In genomic region chr20:34825530-34826362, GRCh38 we compare ENCODE assay signal across 8 cellular contexts. TPM values are rescaled to one million over a fixed set of nuclear protein-coding genes. Genes with fewer than 3 reads are reported as not detected.
DNase-seq lines count a peak whose midpoint lies in the region; ATAC-seq and TF ChIP-seq lines count a peak whose summit lies in the region.

TSS of gene NCOA6 (minus strand) at chr20:34825651. CDS start at chr20:34782355, 43,296 bp downstream.

- H3K27me3 ChIP-seq in BJ (ENCODE audit: control insufficient read depth, insufficient read depth, low read length), result no peaks in the 10 kb centered on the region

- H3K4me3 ChIP-seq in BJ (ENCODE audit: low read depth, low read length), result peak within 1 kb of the TSS; percentile 83

- POLR2A ChIA-PET in BJ (lab: Charles Lee), result interaction anchor here (0.6 kb wide), 1 partner anchor 51 kb away, joined by 23 read pairs; the partner anchor contains the start of gene ACSS2

- no peak for DNase-seq in BJ (ENCODE audit: low read depth)
- DNase-seq in NCI-H82 treated with DMSO at 0.1 percent for 48 hours (lab: John Stamatoyannopoulos, UW; ENCODE audit: unreplicated experiment), result peak; percentile 61
- peak; percentile 66 to 85 for DNase-seq in activated CD8-positive, alpha-beta memory T cell treated with anti-CD3 and anti-CD28 coated beads for 1 hour (ENCODE audit: extremely low read depth in 1 of 2, low read depth in 1 of 2)
- peak; percentile 79 for DNase-seq in effector CD4-positive, alpha-beta T cell
- peak; percentile 83 to 92 for DNase-seq in lung microvascular endothelial cell (ENCODE audit: low read depth in 2 of 2)
- peak; percentile 80 to 84 (median 83) for DNase-seq in stimulated activated CD4-positive, alpha-beta T cell treated with anti-CD3 and anti-CD28 coated beads, TNF-alpha, amount 100 ng/mL, for 4 hours (ENCODE audit: low read depth in 3 of 3)

- no peaks in the 10 kb centered on the region for H3K36me3 ChIP-seq in BJ (ENCODE audit: control insufficient read depth, insufficient read depth, low read length)

- TF ChIP-seq CTCF in BJ (IDR thresholded peaks at IDR 0.05; ENCODE audit: insufficient read depth, low read depth, low read length), result no peak

- CTCF ChIA-PET in BJ (lab: Yijun Ruan, JAX), result interaction anchor here (0.6 kb wide), 1 partner anchor 10 kb away, joined by 3 read pairs; no protein-coding TSS in a partner anchor

- ATAC-seq in GM19372 (IDR thresholded peaks at IDR 0.05; ENCODE audit: low read depth, unreplicated experiment) (peak; percentile 63), HG03571 (IDR thresholded peaks at IDR 0.05; ENCODE audit: unreplicated experiment) (peak; percentile 52)

RNA-seq across cellular contexts. Expression of gene NCOA6, which starts in this region (rescaled TPM):
- polyA plus RNA-seq in BJ (2011; rRNA removed), result 12.5 and 14.0 TPM in 2 replicates
- 17.0 and 18.2 TPM in 2 replicates for polyA minus RNA-seq in BJ (2011; rRNA and poly(A)+ RNA removed)
- total RNA-seq in lung microvascular endothelial cell, result 3.5 and 6.5 TPM in 2 replicates
